ENCODE assay signal across 2 cellular contexts in the genomic region with DNA sequence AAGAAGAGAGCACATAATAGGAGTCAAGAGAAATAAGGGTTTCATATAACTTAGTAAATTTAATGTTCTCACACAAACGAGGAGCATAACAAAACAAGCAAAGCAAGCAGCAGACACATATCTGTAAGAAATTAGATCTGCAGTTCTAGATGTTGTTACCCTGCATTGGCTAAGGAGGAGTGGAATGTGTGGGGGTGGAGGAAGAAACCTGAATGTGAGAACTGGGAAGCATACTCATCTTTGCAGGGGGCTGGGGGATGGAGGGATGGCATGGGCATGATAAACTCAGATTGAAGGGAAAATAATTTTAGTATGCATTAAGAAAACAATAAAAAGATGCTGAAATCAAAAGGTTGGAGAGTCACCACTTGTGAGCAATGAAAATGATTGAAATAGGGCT.
A peak's percentile ranks its signal among the peaks of the same experiment; 100 is the strongest.
TF ChIP-seq lines count a peak whose summit lies in the region.

No MANE protein-coding gene starts in this region.

TF ChIP-seq in GM23338, 12 proteins besides CTCF, POLR2A, EP300 and RAD21 (continues in another document):
- TF ChIP-seq CREB1 (CRISPR knock-in tag; IDR thresholded peaks at IDR 0.05; ENCODE audit: low read depth) (no peak), EZH2phosphoT487 (IDR thresholded peaks at IDR 0.05; ENCODE audit: unreplicated experiment) (no peak), ZNF462 (CRISPR knock-in tag; IDR thresholded peaks at IDR 0.05) (no peak), ZNF114 (CRISPR knock-in tag; IDR thresholded peaks at IDR 0.05) (no peak), POLR2AphosphoS5 (IDR thresholded peaks at IDR 0.05; ENCODE audit: low read depth) (no peak), STAT1 (IDR thresholded peaks at IDR 0.05; ENCODE audit: unreplicated experiment) (no peak), JUNB (IDR thresholded peaks at IDR 0.05; ENCODE audit: unreplicated experiment) (no peak), NANOG (IDR thresholded peaks at IDR 0.05; ENCODE audit: borderline replicate concordance) (no peak)
- TF ChIP-seq, protein P1, sequence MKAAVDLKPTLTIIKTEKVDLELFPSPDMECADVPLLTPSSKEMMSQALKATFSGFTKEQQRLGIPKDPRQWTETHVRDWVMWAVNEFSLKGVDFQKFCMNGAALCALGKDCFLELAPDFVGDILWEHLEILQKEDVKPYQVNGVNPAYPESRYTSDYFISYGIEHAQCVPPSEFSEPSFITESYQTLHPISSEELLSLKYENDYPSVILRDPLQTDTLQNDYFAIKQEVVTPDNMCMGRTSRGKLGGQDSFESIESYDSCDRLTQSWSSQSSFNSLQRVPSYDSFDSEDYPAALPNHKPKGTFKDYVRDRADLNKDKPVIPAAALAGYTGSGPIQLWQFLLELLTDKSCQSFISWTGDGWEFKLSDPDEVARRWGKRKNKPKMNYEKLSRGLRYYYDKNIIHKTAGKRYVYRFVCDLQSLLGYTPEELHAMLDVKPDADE (IDR thresholded peaks at IDR 0.05) = no peak
- TF ChIP-seq, protein P2, sequence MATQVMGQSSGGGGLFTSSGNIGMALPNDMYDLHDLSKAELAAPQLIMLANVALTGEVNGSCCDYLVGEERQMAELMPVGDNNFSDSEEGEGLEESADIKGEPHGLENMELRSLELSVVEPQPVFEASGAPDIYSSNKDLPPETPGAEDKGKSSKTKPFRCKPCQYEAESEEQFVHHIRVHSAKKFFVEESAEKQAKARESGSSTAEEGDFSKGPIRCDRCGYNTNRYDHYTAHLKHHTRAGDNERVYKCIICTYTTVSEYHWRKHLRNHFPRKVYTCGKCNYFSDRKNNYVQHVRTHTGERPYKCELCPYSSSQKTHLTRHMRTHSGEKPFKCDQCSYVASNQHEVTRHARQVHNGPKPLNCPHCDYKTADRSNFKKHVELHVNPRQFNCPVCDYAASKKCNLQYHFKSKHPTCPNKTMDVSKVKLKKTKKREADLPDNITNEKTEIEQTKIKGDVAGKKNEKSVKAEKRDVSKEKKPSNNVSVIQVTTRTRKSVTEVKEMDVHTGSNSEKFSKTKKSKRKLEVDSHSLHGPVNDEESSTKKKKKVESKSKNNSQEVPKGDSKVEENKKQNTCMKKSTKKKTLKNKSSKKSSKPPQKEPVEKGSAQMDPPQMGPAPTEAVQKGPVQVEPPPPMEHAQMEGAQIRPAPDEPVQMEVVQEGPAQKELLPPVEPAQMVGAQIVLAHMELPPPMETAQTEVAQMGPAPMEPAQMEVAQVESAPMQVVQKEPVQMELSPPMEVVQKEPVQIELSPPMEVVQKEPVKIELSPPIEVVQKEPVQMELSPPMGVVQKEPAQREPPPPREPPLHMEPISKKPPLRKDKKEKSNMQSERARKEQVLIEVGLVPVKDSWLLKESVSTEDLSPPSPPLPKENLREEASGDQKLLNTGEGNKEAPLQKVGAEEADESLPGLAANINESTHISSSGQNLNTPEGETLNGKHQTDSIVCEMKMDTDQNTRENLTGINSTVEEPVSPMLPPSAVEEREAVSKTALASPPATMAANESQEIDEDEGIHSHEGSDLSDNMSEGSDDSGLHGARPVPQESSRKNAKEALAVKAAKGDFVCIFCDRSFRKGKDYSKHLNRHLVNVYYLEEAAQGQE (IDR thresholded peaks at IDR 0.05; ENCODE audit: unreplicated experiment) = no peak

TF ChIP-seq in H1, 55 proteins besides CTCF, POLR2A, EP300 and RAD21 (continued from another document):
- TF ChIP-seq TEAD4 (IDR thresholded peaks at IDR 0.05; ENCODE audit: low read depth, low read length) (peak; percentile 75; the same call in 1 of the 2 replicates), TBP (IDR thresholded peaks at IDR 0.05; ENCODE audit: low read depth, low read length) (no peak), CREB1 (IDR thresholded peaks at IDR 0.05) (no peak), EGR1 (IDR thresholded peaks at IDR 0.05; ENCODE audit: borderline replicate concordance, low read depth, low read length) (peak; percentile 86), CHD1 (IDR thresholded peaks at IDR 0.05; ENCODE audit: low read depth, low read length) (no peak), EZH2 (IDR thresholded peaks at IDR 0.05; ENCODE audit: low read depth, low read length, severe bottlenecking) (no peak), SIRT6 (IDR thresholded peaks at IDR 0.05; ENCODE audit: low read length) (no peak), RFX5 (IDR thresholded peaks at IDR 0.05; ENCODE audit: borderline replicate concordance, low read depth, low read length) (no peak)
- TF ChIP-seq, protein P3, sequence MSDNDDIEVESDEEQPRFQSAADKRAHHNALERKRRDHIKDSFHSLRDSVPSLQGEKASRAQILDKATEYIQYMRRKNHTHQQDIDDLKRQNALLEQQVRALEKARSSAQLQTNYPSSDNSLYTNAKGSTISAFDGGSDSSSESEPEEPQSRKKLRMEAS (IDR thresholded peaks at IDR 0.05) = no peak
